In genomic region chr14:57575482-57575881, GRCh38 we compare ENCODE assay signal across 12 cellular contexts.
DNase-seq lines count a peak whose midpoint lies in the region; ATAC-seq, FAIRE-seq and TF ChIP-seq lines count a peak whose summit lies in the region.
"Had no signal": no experiment of that assay in that cellular context is flagged by ENCODE, and none has a peak within 500 bp of the region (broad histone marks: within the 10 kb centered on the region; RNA-seq: fewer than 3 reads in every experiment).

No MANE protein-coding gene starts in this region.

- H3K36me3 ChIP-seq in HEK293 (ENCODE audit: control insufficient read depth in 2 of 2, insufficient read depth in 1 of 2, low read length in 2 of 2) (no peaks in the 10 kb centered on the region), GM12878 (ENCODE audit: control insufficient read depth in 2 of 2, insufficient read depth in 2 of 2, low read length in 1 of 2) (no peaks in the 10 kb centered on the region)
- H3K36me3 ChIP-seq: BE2C, HAP-1, Peyer's patch had no signal

- CTCF ChIA-PET in HEK293 (lab: Yijun Ruan, JAX): no interaction called here
- CTCF ChIA-PET in GM12878 (lab: Yijun Ruan, JAX): interaction anchor here (1.0 to 7.0 kb wide), 4 partner anchors 15 to 496 kb away, joined by 3 to 54 read pairs (median 9); no protein-coding TSS in a partner anchor

- SMC1A ChIA-PET in GM12878 (lab: Charles Lee; ENCODE audit: uncharacterized antibody, unreplicated experiment): interaction anchor here (0.9 to 1.6 kb wide), 4 partner anchors 48 to 295 kb away, joined by 3 to 5 read pairs (median 4); no protein-coding TSS in a partner anchor

- no TSS peak for BruUV-seq in GM12878 (replicated peaks; lab: Mats Ljungman, UMichigan)

- H3K27ac ChIP-seq in HEK293 (ENCODE audit: extremely low read depth, low read depth, low read length): no peak overlapping the region
- no peak overlapping the region for H3K27ac ChIP-seq in GM12878 (ENCODE audit: control insufficient read depth, insufficient read depth)
- H3K27ac ChIP-seq in dorsolateral prefrontal cortex: no peak overlapping the region
- H3K27ac ChIP-seq: Peyer's patch had no signal

- FAIRE-seq in GM12878 (lab: Jason Lieb, UNC): no peak

- DNase-seq in COR-L47 (lab: John Stamatoyannopoulos, UW): peak; percentile 80
- peak; percentile 92 for DNase-seq in NCI-H2227 (lab: John Stamatoyannopoulos, UW; ENCODE audit: unreplicated experiment)
- DNase-seq in GM12878 (ENCODE audit: low read depth, low spot score): no peak
- no peak for DNase-seq in activated gamma-delta T cell (lab: John Stamatoyannopoulos, UW)
- DNase-seq in dorsolateral prefrontal cortex: no peak
- DNase-seq: BE2C; CD8-positive, alpha-beta T cell; Peyer's patch; SIG-M5 had no signal

- in situ Hi-C loops in GM12878 (cut with MboI): no loop called here

- H3K4me3 ChIP-seq in HEK293 (ENCODE audit: low read depth, low read length) (no peak overlapping the region), GM12878 (no peak overlapping the region), dorsolateral prefrontal cortex (no peak overlapping the region)
- H3K4me3 ChIP-seq: HAP-1, Peyer's patch had no signal

- POLR2A ChIA-PET in HEK293 (lab: Yijun Ruan, JAX) (no interaction called here), GM12878 (lab: Charles Lee) (no interaction called here)

- no peak overlapping the region for H3K9ac ChIP-seq in GM12878 (ENCODE audit: control insufficient read depth, insufficient read depth, low read length)

- intact Hi-C loops in GM12878 (cut with micrococcal nuclease; ENCODE audit: unreplicated experiment): loop anchor here (2.0 to 5.0 kb wide), 2 partner anchors 43 to 89 kb away; no protein-coding TSS in a partner anchor
- intact Hi-C loops in dorsolateral prefrontal cortex (cut with DNase I): no loop called here

- ATAC-seq in GM12878 (peak; percentile 40), GM21737 (IDR thresholded peaks at IDR 0.05; ENCODE audit: unreplicated experiment) (no peak)
- ATAC-seq: CD8-positive, alpha-beta T cell had no signal

- TF ChIP-seq CTCF in HEK293 (tag by site-specific recombination; IDR thresholded peaks at IDR 0.05) (no peak), GM12878 (IDR thresholded peaks at IDR 0.05 in 2 of 3, conservative IDR thresholded peaks at IDR 0.05 in 1 of 3; ENCODE audit: control insufficient read depth in 2 of 3, extremely low read depth in 1 of 3, insufficient read depth in 1 of 3, low read depth in 3 of 3, low read length in 3 of 3) (no peak), dorsolateral prefrontal cortex (IDR thresholded peaks at IDR 0.05 in 54 of 56, conservative IDR thresholded peaks at IDR 0.05 in 2 of 56; ENCODE audit: low read depth in 1 of 56, partially characterized antibody in 56 of 56) (no peak)

- no peaks in the 10 kb centered on the region for H3K4me1 ChIP-seq in HEK293 (ENCODE audit: control insufficient read depth, insufficient read depth, low read length)
- H3K4me1 ChIP-seq in GM12878 (ENCODE audit: control insufficient read depth, insufficient read depth, low read length): no peaks in the 10 kb centered on the region
- H3K4me1 ChIP-seq: BE2C, HAP-1, Peyer's patch had no signal

- RAD21 ChIA-PET in GM12878 (lab: Charles Lee; ENCODE audit: unreplicated experiment): interaction anchor here (2.2 kb wide), 1 partner anchor 43 kb away, joined by 7 read pairs; no protein-coding TSS in a partner anchor

- no peaks in the 10 kb centered on the region for H3K9me3 ChIP-seq in HEK293 (ENCODE audit: control insufficient read depth, insufficient read depth, low read depth, low read length)
- H3K9me3 ChIP-seq in GM12878 (replicated peaks; ENCODE audit: control insufficient read depth, insufficient read depth, low read length): no peaks in the 10 kb centered on the region
- H3K9me3 ChIP-seq: BE2C, HAP-1, Peyer's patch had no signal

- H3K27me3 ChIP-seq in GM12878 (replicated peaks in 1 of 2; ENCODE audit: control insufficient read depth in 2 of 2, insufficient read depth in 2 of 2, low read length in 1 of 2): no peaks in the 10 kb centered on the region
- H3K27me3 ChIP-seq in dorsolateral prefrontal cortex: no peaks in the 10 kb centered on the region
- H3K27me3 ChIP-seq: BE2C, Peyer's patch had no signal

- TF ChIP-seq EP300 in GM12878 (IDR thresholded peaks at IDR 0.05; ENCODE audit: borderline replicate concordance in 1 of 2, control insufficient read depth in 1 of 2, low read depth in 2 of 2, low read length in 2 of 2): no peak

- no peak overlapping the region for H2AFZ ChIP-seq in GM12878 (ENCODE audit: control insufficient read depth, low read depth, low read length)

- 13% methylated on average over 2 of the region's 2 CpGs for WGBS in GM12878 (ENCODE audit: insufficient coverage, insufficient replicate concordance, low lambda C conversion rate, missing lambda C conversion rate)

- no peaks in the 10 kb centered on the region for H4K20me1 ChIP-seq in GM12878 (ENCODE audit: control insufficient read depth, insufficient read depth)

- H3K79me2 ChIP-seq in GM12878 (ENCODE audit: control insufficient read depth, insufficient read depth, low read length): no peaks in the 10 kb centered on the region

- TF ChIP-seq POLR2A in GM12878 (IDR thresholded peaks at IDR 0.05; ENCODE audit: low read depth, low read length): no peak

- TF ChIP-seq RAD21 in GM12878 (IDR thresholded peaks at IDR 0.05; ENCODE audit: insufficient read depth, low read depth, low read length): no peak

- H3K4me2 ChIP-seq in GM12878 (ENCODE audit: control insufficient read depth, insufficient read depth): no peak overlapping the region

TF ChIP-seq in HEK293, 187 proteins besides CTCF, POLR2A, EP300 and RAD21:
- TF ChIP-seq ZSCAN23 (tag by site-specific recombination; IDR thresholded peaks at IDR 0.05): no peak
- TF ChIP-seq ZIC2 (tag by site-specific recombination; IDR thresholded peaks at IDR 0.05): peak; percentile 58
- TF ChIP-seq ZNF202 (tag by site-specific recombination; IDR thresholded peaks at IDR 0.05; ENCODE audit: borderline replicate concordance): no peak

TF ChIP-seq in GM12878, 131 proteins besides CTCF, POLR2A, EP300 and RAD21 (continues in another document):
- TF ChIP-seq ZBTB40 (IDR thresholded peaks at IDR 0.05; ENCODE audit: borderline replicate concordance) (no peak), IKZF1 (conservative IDR thresholded peaks at IDR 0.05) (no peak), MEF2A (IDR thresholded peaks at IDR 0.05; ENCODE audit: insufficient read depth, low read depth, low read length) (no peak), ZNF384 (IDR thresholded peaks at IDR 0.05; ENCODE audit: borderline replicate concordance, low read depth, low read length) (no peak), RB1 (IDR thresholded peaks at IDR 0.05; ENCODE audit: borderline replicate concordance) (no peak), HDAC2 (IDR thresholded peaks at IDR 0.05) (no peak), USF2 (IDR thresholded peaks at IDR 0.05; ENCODE audit: borderline replicate concordance, low read depth, low read length) (no peak), SRF (IDR thresholded peaks at IDR 0.05; ENCODE audit: low read depth in 2 of 2, low read length in 2 of 2) (no peak), PKNOX1 (IDR thresholded peaks at IDR 0.05) (no peak), ZBED1 (IDR thresholded peaks at IDR 0.05; ENCODE audit: borderline replicate concordance) (no peak), SIX5 (IDR thresholded peaks at IDR 0.05; ENCODE audit: low read depth, low read length, severe bottlenecking) (no peak), ZNF217 (IDR thresholded peaks at IDR 0.05) (no peak), ZNF274 (IDR thresholded peaks at IDR 0.05; ENCODE audit: insufficient read depth, insufficient read length) (no peak)

Comparison
In these comparisons a context has a peak if more than half of its experiments do, and no peak if none do; other contexts are left out.
1. DNase-seq: peak in COR-L47 (single experiment) and NCI-H2227 (single experiment); none in GM12878 (single experiment), activated gamma-delta T cell (single experiment) and dorsolateral prefrontal cortex (0 of 10).